ENCODE assay signal across 10 cellular contexts in genomic region chr2:215833531-215834162, GRCh38.
DNase-seq lines count a peak whose midpoint lies in the region; ATAC-seq and TF ChIP-seq lines count a peak whose summit lies in the region.
"Had no signal": no experiment of that assay in that cellular context is flagged by ENCODE, and none has a peak within 500 bp of the region (broad histone marks: within the 10 kb centered on the region; RNA-seq: fewer than 3 reads in every experiment).

No MANE protein-coding gene starts in this region.

- no peaks in the 10 kb centered on the region for H3K27me3 Mint-ChIP-seq in MCF 10A (ENCODE audit: insufficient read depth, unreplicated experiment)

- intact Hi-C loops in MCF 10A (cut with micrococcal nuclease): loop anchor here (5.0 to 10.0 kb wide), 2 partner anchors 69 to 149 kb away; no protein-coding TSS in a partner anchor

- TF ChIP-seq CTCF in MCF 10A (IDR thresholded peaks at IDR 0.05; ENCODE audit: unreplicated experiment): no peak

- H3K27ac Mint-ChIP-seq in MCF 10A (ENCODE audit: low read depth, unreplicated experiment): peak overlapping the region; percentile 49
- H3K27ac Mint-ChIP-seq: activated naive CD4-positive, alpha-beta T cell treated with anti-CD3 and anti-CD28 coated beads, Interleukin-2, amount 50 U/mL, for 72 hours had no signal

- CTCF ChIA-PET in MCF 10A (lab: Yijun Ruan, JAX): interaction anchor here (0.6 to 1.3 kb wide), 6 partner anchors 7 to 379 kb away, joined by 3 to 4 read pairs (median 3); no protein-coding TSS in a partner anchor

- no TSS peak for BruUV-seq in MCF 10A (replicated peaks; lab: Mats Ljungman, UMichigan)

- H3K4me3 Mint-ChIP-seq in MCF 10A (ENCODE audit: unreplicated experiment): no peak overlapping the region

- POLR2A ChIA-PET in MCF 10A (lab: Yijun Ruan, JAX): interaction anchor here (0.6 to 1.2 kb wide), 9 partner anchors 28 to 399 kb away, joined by 3 to 5 read pairs (median 3); no protein-coding TSS in a partner anchor

- DNase-seq in GF-D8 (lab: John Stamatoyannopoulos, UW): peak; percentile 9
- peak; percentile 89 for DNase-seq in NCI-H2029 treated with DMSO at 0.1 percent for 48 hours (lab: John Stamatoyannopoulos, UW)
- DNase-seq in MCF 10A (ENCODE audit: unreplicated experiment): peak; percentile 78
- peak; percentile 35 for DNase-seq in myocyte (ENCODE audit: low read depth)
- no peak for DNase-seq in activated naive CD4-positive, alpha-beta T cell treated with anti-CD3 and anti-CD28 coated beads, Interleukin-2, amount 50 U/mL, for 16 hours
- DNase-seq in RKO (ENCODE audit: low spot score): no peak
- DNase-seq in NCI-H128 (lab: John Stamatoyannopoulos, UW; ENCODE audit: unreplicated experiment): no peak
- DNase-seq: stimulated activated naive CD4-positive, alpha-beta T cell had no signal

- peaks cover 14% of the 10 kb centered on the region for H3K4me1 Mint-ChIP-seq in MCF 10A (ENCODE audit: insufficient read depth, unreplicated experiment)

- no peak for ATAC-seq in HG02642 (IDR thresholded peaks at IDR 0.05; ENCODE audit: poor library complexity, unreplicated experiment)
- ATAC-seq: activated naive CD4-positive, alpha-beta T cell treated with anti-CD3 and anti-CD28 coated beads, Interleukin-2, amount 50 U/mL, for 72 hours had no signal

- no peaks in the 10 kb centered on the region for H3K9me3 Mint-ChIP-seq in MCF 10A (ENCODE audit: unreplicated experiment)
- H3K9me3 Mint-ChIP-seq: activated naive CD4-positive, alpha-beta T cell treated with anti-CD3 and anti-CD28 coated beads, Interleukin-2, amount 50 U/mL, for 72 hours had no signal

- H3K36me3 Mint-ChIP-seq in MCF 10A (ENCODE audit: insufficient read depth, unreplicated experiment): no peaks in the 10 kb centered on the region
- H3K36me3 Mint-ChIP-seq: activated naive CD4-positive, alpha-beta T cell treated with anti-CD3 and anti-CD28 coated beads, Interleukin-2, amount 50 U/mL, for 72 hours had no signal

Comparison
In these comparisons a context has a peak if more than half of its experiments do, and no peak if none do; other contexts are left out.
1. DNase-seq: peak in GF-D8 (single experiment), NCI-H2029 treated with DMSO at 0.1 percent for 48 hours (single experiment), MCF 10A (single experiment) and myocyte (single experiment); none in activated naive CD4-positive, alpha-beta T cell treated with anti-CD3 and anti-CD28 coated beads, Interleukin-2, amount 50 U/mL, for 16 hours (single experiment), RKO (single experiment) and NCI-H128 (single experiment).